1 cellular context compared by ENCODE assay signal in the genomic region with DNA sequence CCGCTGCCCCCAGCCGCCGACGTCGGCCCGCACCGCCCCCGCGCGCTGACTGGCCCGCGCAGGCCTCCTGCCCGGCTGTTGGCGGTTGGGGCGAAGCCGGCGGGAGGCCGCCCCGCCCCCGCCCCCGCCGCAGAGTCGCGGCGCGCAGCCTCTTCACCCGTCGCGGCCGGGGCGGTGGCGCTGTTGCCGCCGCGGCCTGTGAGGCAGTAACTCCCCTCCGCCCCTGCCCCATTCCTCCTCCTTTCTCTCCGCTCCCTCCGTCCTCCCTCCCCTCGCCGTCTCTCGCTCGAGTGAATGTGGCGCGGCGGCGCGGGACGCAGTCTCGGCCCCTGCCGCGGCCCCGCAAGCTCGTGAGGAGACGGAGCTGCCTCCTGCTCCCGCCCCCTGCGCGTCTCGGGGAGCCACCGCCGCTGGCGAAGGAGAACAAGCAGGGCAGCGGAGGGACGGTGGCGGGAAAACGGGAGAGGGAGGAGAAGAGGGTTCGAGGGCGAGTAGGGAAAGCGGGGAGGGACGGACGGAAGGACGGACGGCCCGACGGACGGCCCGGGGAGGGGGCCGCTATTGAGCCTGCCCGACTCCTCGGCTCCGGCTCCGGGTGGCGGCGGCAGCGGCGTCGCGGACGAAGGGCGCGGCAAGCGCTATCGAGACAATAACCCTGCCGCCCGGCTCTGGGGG.
A peak's percentile ranks its signal among the peaks of the same experiment; 100 is the strongest.
TF ChIP-seq lines count a peak whose summit lies in the region.

No MANE protein-coding gene starts in this region.

TF ChIP-seq in HEK293, 187 proteins besides CTCF, POLR2A, EP300 and RAD21 (continued from another document):
- TF ChIP-seq ZSCAN23 (tag by site-specific recombination; IDR thresholded peaks at IDR 0.05) (no peak), ZNF654 (tag by site-specific recombination; IDR thresholded peaks at IDR 0.05; ENCODE audit: low read depth) (no peak), SALL2 (tag by site-specific recombination; IDR thresholded peaks at IDR 0.05; ENCODE audit: borderline replicate concordance) (no peak), ZNF677 (tag by site-specific recombination; IDR thresholded peaks at IDR 0.05) (peak; percentile 52; the same call in 1 of the 2 replicates), ZNF23 (tag by site-specific recombination; IDR thresholded peaks at IDR 0.05; ENCODE audit: borderline replicate concordance) (no peak), OSR2 (tag by site-specific recombination; IDR thresholded peaks at IDR 0.05) (peak; percentile 43; the same call in 1 of the 2 replicates), ZBTB8A (tag by site-specific recombination; IDR thresholded peaks at IDR 0.05) (peak; percentile 50; the same call in 1 of the 2 replicates), ZNF76 (tag by site-specific recombination; IDR thresholded peaks at IDR 0.05; ENCODE audit: borderline replicate concordance, low read depth) (peak; percentile 89), SP2 (tag by site-specific recombination; IDR thresholded peaks at IDR 0.05) (peak; percentile 83), ZEB2 (tag by site-specific recombination; IDR thresholded peaks at IDR 0.05) (peak; percentile 94), ZNF747 (tag by site-specific recombination; IDR thresholded peaks at IDR 0.05) (no peak), ZNF555 (tag by site-specific recombination; conservative IDR thresholded peaks at IDR 0.05) (no peak), SCRT1 (tag by site-specific recombination; IDR thresholded peaks at IDR 0.05; ENCODE audit: borderline replicate concordance) (no peak), ZNF140 (tag by site-specific recombination; IDR thresholded peaks at IDR 0.05) (no peak), ZNF311 (tag by site-specific recombination; IDR thresholded peaks at IDR 0.05; ENCODE audit: borderline replicate concordance) (no peak), ZNF366 (tag by site-specific recombination; conservative IDR thresholded peaks at IDR 0.05) (peak; percentile 99), MYNN (tag by site-specific recombination; IDR thresholded peaks at IDR 0.05; ENCODE audit: borderline replicate concordance) (no peak), ZNF404 (tag by site-specific recombination; IDR thresholded peaks at IDR 0.05) (no peak), ZNF768 (tag by site-specific recombination; IDR thresholded peaks at IDR 0.05) (no peak), ZNF16 (tag by site-specific recombination; IDR thresholded peaks at IDR 0.05; ENCODE audit: low read depth) (no peak), MZF1 (tag by site-specific recombination; IDR thresholded peaks at IDR 0.05; ENCODE audit: borderline replicate concordance) (peak; percentile 87), ZNF302 (tag by site-specific recombination; IDR thresholded peaks at IDR 0.05; ENCODE audit: low read depth) (no peak), ZNF544 (tag by site-specific recombination; IDR thresholded peaks at IDR 0.05) (no peak), GLI4 (tag by site-specific recombination; IDR thresholded peaks at IDR 0.05) (peak; percentile 94), KLF8 (tag by site-specific recombination; IDR thresholded peaks at IDR 0.05) (peak; percentile 90)
- TF ChIP-seq, protein P1, sequence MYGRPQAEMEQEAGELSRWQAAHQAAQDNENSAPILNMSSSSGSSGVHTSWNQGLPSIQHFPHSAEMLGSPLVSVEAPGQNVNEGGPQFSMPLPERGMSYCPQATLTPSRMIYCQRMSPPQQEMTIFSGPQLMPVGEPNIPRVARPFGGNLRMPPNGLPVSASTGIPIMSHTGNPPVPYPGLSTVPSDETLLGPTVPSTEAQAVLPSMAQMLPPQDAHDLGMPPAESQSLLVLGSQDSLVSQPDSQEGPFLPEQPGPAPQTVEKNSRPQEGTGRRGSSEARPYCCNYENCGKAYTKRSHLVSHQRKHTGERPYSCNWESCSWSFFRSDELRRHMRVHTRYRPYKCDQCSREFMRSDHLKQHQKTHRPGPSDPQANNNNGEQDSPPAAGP (tag by site-specific recombination; IDR thresholded peaks at IDR 0.05): peak; percentile 85
- TF ChIP-seq, protein P2, sequence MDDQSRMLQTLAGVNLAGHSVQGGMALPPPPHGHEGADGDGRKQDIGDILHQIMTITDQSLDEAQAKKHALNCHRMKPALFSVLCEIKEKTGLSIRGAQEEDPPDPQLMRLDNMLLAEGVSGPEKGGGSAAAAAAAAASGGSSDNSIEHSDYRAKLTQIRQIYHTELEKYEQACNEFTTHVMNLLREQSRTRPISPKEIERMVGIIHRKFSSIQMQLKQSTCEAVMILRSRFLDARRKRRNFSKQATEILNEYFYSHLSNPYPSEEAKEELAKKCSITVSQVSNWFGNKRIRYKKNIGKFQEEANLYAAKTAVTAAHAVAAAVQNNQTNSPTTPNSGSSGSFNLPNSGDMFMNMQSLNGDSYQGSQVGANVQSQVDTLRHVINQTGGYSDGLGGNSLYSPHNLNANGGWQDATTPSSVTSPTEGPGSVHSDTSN (CRISPR knock-in tag; IDR thresholded peaks at IDR 0.05): peak; percentile 88; the same call in 1 of the 2 replicates
- TF ChIP-seq, protein P3, sequence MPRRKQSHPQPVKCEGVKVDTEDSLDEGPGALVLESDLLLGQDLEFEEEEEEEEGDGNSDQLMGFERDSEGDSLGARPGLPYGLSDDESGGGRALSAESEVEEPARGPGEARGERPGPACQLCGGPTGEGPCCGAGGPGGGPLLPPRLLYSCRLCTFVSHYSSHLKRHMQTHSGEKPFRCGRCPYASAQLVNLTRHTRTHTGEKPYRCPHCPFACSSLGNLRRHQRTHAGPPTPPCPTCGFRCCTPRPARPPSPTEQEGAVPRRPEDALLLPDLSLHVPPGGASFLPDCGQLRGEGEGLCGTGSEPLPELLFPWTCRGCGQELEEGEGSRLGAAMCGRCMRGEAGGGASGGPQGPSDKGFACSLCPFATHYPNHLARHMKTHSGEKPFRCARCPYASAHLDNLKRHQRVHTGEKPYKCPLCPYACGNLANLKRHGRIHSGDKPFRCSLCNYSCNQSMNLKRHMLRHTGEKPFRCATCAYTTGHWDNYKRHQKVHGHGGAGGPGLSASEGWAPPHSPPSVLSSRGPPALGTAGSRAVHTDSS (tag by site-specific recombination; IDR thresholded peaks at IDR 0.05): no peak
- TF ChIP-seq, protein P4, sequence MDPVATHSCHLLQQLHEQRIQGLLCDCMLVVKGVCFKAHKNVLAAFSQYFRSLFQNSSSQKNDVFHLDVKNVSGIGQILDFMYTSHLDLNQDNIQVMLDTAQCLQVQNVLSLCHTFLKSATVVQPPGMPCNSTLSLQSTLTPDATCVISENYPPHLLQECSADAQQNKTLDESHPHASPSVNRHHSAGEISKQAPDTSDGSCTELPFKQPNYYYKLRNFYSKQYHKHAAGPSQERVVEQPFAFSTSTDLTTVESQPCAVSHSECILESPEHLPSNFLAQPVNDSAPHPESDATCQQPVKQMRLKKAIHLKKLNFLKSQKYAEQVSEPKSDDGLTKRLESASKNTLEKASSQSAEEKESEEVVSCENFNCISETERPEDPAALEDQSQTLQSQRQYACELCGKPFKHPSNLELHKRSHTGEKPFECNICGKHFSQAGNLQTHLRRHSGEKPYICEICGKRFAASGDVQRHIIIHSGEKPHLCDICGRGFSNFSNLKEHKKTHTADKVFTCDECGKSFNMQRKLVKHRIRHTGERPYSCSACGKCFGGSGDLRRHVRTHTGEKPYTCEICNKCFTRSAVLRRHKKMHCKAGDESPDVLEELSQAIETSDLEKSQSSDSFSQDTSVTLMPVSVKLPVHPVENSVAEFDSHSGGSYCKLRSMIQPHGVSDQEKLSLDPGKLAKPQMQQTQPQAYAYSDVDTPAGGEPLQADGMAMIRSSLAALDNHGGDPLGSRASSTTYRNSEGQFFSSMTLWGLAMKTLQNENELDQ (tag by site-specific recombination; IDR thresholded peaks at IDR 0.05; ENCODE audit: low read depth): no peak
TF ChIP-seq in HEK293: peak in this region for 77.
